In the genomic region with DNA sequence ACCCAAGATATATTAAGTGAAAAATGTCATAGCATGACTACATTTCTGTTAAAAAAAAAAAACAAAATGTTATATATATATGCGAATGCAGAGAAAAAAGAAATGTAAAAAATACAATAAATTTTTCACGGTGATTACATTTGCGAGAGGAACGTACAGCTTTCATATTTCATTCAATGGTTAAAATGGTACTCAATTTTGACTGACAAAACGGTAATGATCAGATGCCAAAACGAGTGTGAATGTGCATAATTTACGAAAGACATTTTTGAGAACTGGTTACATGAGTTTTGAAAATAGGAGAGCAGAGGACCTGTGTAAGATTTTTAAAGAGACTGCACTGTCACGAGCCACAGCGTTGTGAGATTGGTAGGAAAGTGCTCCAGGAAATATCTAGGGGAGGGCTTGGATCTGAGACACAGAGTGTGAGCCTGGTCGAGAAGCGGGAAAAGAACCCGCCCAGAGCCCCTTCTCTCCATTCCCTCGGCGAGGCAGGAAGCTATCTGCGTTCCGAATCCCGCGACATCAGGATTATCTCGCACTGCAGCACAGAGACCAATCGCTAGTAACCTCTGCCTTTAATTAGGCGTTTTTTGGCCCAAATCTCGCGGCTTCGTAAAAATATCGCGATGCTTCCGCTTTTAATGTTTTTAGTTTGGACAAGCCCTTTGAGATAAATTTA, we compare ENCODE assay signal across 8 cellular contexts. TPM values are rescaled to one million over a fixed set of nuclear protein-coding genes. Genes with fewer than 3 reads are reported as not detected.
DNase-seq lines count a peak whose midpoint lies in the region; ATAC-seq and TF ChIP-seq lines count a peak whose summit lies in the region.

No MANE protein-coding gene starts in this region.

- TF ChIP-seq CTCF in foreskin keratinocyte (conservative IDR thresholded peaks at IDR 0.05): no peak
- no peak for TF ChIP-seq CTCF in neural crest cell (conservative IDR thresholded peaks at IDR 0.05)
- no peak for TF ChIP-seq CTCF in stomach (IDR thresholded peaks at IDR 0.05)

- H3K9me3 ChIP-seq in HAP-1 (no peaks in the 10 kb centered on the region), MG63 (no peaks in the 10 kb centered on the region), stomach (no peaks in the 10 kb centered on the region)

- H3K4me3 ChIP-seq in HAP-1: peak overlapping the region; percentile 63
- peak overlapping the region; percentile 67 for H3K4me3 ChIP-seq in MG63
- peak overlapping the region; percentile 53 to 72 (median 60) for H3K4me3 ChIP-seq in stomach

- H3K27ac Mint-ChIP-seq in neural crest cell (ENCODE audit: unreplicated experiment): peak overlapping the region; percentile 97

- no peaks in the 10 kb centered on the region for H3K36me3 ChIP-seq in HAP-1 (replicated peaks)
- no peaks in the 10 kb centered on the region for H3K36me3 ChIP-seq in MG63
- peaks cover 0 to 2% (median 0%) of the 10 kb centered on the region in 4 donors for H3K36me3 ChIP-seq in stomach

- H3K4me3 Mint-ChIP-seq in neural crest cell: peak overlapping the region; percentile 96

- H3K27ac ChIP-seq in foreskin keratinocyte (peak overlapping the region; percentile 97), stomach (peak overlapping the region; percentile 84 to 99 (median 98))

- DNase-seq in G401 (ENCODE audit: low spot score) (peak; percentile 96), HAP-1 (ENCODE audit: low spot score in 2 of 2) (peak; percentile 93 to 94), MG63 (peak; percentile 84), SHP77 treated with DMSO at 0.1 percent for 48 hours (lab: John Stamatoyannopoulos, UW) (peak; percentile 93), foreskin keratinocyte (peak; percentile 89 to 95), neural crest cell (ENCODE audit: low read depth, low spot score) (peak; percentile 87), stomach (peak; percentile 93)
- DNase-seq in activated naive CD4-positive, alpha-beta T cell (lab: John Stamatoyannopoulos, UW): peak; percentile 64 to 79 (median 73)

- no peak for TF ChIP-seq EP300 in stomach (IDR thresholded peaks at IDR 0.05)

- intact Hi-C loops in stomach (cut with DNase I; ENCODE audit: low total_unique reads): no loop called here

- no peaks in the 10 kb centered on the region for H3K4me1 ChIP-seq in HAP-1
- H3K4me1 ChIP-seq in foreskin keratinocyte: peaks cover 5% of the 10 kb centered on the region
- H3K4me1 ChIP-seq in stomach: peaks cover 0 to 19% (median 11%) of the 10 kb centered on the region in 4 donors

- H3K4me1 Mint-ChIP-seq in neural crest cell: peaks cover 24% of the 10 kb centered on the region

- WGBS in stomach, 5 donors: 10 to 11% (median 10%) methylated on average over 27 of the region's 27 CpGs

- ATAC-seq in foreskin keratinocyte: peak; percentile 78

- peaks cover 9% of the 10 kb centered on the region for H3K36me3 Mint-ChIP-seq in neural crest cell (ENCODE audit: low read depth)

- peaks cover 6% of the 10 kb centered on the region for H3K9me3 Mint-ChIP-seq in neural crest cell

- in situ Hi-C loops in G401 (cut with HindIII; ENCODE audit: low sequenced_read_pairs) (no loop called here), HAP-1 (cut with MboI; ENCODE audit: low sequenced_read_pairs) (no loop called here)

- TF ChIP-seq POLR2A in stomach (IDR thresholded peaks at IDR 0.05): peak in 1 of 4 donors; percentile 46

- H3K27me3 ChIP-seq in HAP-1 (ENCODE audit: low read depth): no peaks in the 10 kb centered on the region
- no peaks in the 10 kb centered on the region for H3K27me3 ChIP-seq in MG63
- no peaks in the 10 kb centered on the region for H3K27me3 ChIP-seq in foreskin keratinocyte
- no peaks in the 10 kb centered on the region for H3K27me3 ChIP-seq in stomach

- peaks cover 21% of the 10 kb centered on the region for H3K27me3 Mint-ChIP-seq in neural crest cell (ENCODE audit: low read depth)

RNA-seq across cellular contexts. Expression of a gene that starts 28.5 kb away (rescaled TPM):
- 126 and 144 TPM in 2 replicates for total RNA-seq in G401 (2014; rRNA removed; shearing (Covaris generic))
- total RNA-seq in MG63 (2014; rRNA removed; shearing (Covaris generic); ENCODE audit: low replicate concordance): 46.5 and 56.2 TPM in 2 replicates
- total RNA-seq in foreskin keratinocyte (50.9 and 60.1 TPM in 2 replicates), neural crest cell (81.7 and 84.2 TPM in 2 replicates), stomach (100 to 1,000 TPM in 1 of 5 donors, 10 to 100 TPM in 4; 59.1 to 102 (median 77.7) TPM)
- polyA plus RNA-seq in foreskin keratinocyte (35.0 and 37.5 TPM in 2 replicates), stomach (10 to 100 TPM; 24.2 to 33.5 (median 31.6) TPM)

Comparison
In these comparisons a context has a peak if more than half of its experiments do, and no peak if none do; other contexts are left out.
1. Peak in every context shown above with its lines: DNase-seq, ATAC-seq, H3K4me3 ChIP-seq and H3K27ac ChIP-seq.